In genomic region chr4:183430317-183430986, GRCh38 we compare ENCODE assay signal across 10 cellular contexts. TPM values are rescaled to one million over a fixed set of nuclear protein-coding genes. Genes with fewer than 3 reads are reported as not detected.
DNase-seq lines count a peak whose midpoint lies in the region; ATAC-seq, FAIRE-seq and TF ChIP-seq lines count a peak whose summit lies in the region.
"Had no signal": no experiment of that assay in that cellular context is flagged by ENCODE, and none has a peak within 500 bp of the region (broad histone marks: within the 10 kb centered on the region; RNA-seq: fewer than 3 reads in every experiment).

No MANE protein-coding gene starts in this region.

- H3K36me3 ChIP-seq in K562 (ENCODE audit: control insufficient read depth, insufficient read depth, low read length) (no peaks in the 10 kb centered on the region), left lung (no peaks in the 10 kb centered on the region)

- H3K27me3 ChIP-seq in K562 (ENCODE audit: control insufficient read depth in 2 of 2, insufficient read depth in 2 of 2, low read length in 2 of 2) (no peaks in the 10 kb centered on the region), left lung (no peaks in the 10 kb centered on the region)
- H3K27me3 ChIP-seq: testis had no signal

- H3K4me3 ChIP-seq in K562 (no peak overlapping the region), left lung (no peak overlapping the region)
- H3K4me3 ChIP-seq: testis had no signal

- H3K4me1 ChIP-seq in K562 (replicated peaks in 1 of 2; ENCODE audit: control insufficient read depth in 2 of 2, insufficient read depth in 2 of 2, low read length in 2 of 2) = no peaks in the 10 kb centered on the region; a peak in 2 of 5 replicates
- H3K4me1 ChIP-seq in left lung = peaks cover 0 to 7% of the 10 kb centered on the region in 2 donors
- H3K4me1 ChIP-seq: testis had no signal

- no peak overlapping the region for H3K9ac ChIP-seq in K562 (ENCODE audit: insufficient read depth in 1 of 2, low read depth in 2 of 2, low read length in 2 of 2)

- no TSS peak for BruUV-seq in K562 (replicated peaks; lab: Mats Ljungman, UMichigan)

- H2AFZ ChIP-seq in K562 (ENCODE audit: low read depth, low read length) = no peak overlapping the region

- ATAC-seq in K562 = peak; percentile 59
- ATAC-seq in left lung = peak; percentile 81
- ATAC-seq in GM19452 (IDR thresholded peaks at IDR 0.05; ENCODE audit: unreplicated experiment) = no peak
- no peak for ATAC-seq in GM18520 (IDR thresholded peaks at IDR 0.05; ENCODE audit: unreplicated experiment)

- CTCF ChIA-PET in K562 (lab: Yijun Ruan, JAX; ENCODE audit: low intra/inter-chr PET ratio) = no interaction called here

- H3K9me1 ChIP-seq in K562 (ENCODE audit: control insufficient read depth, insufficient read depth, low read length) = no peaks in the 10 kb centered on the region

- FAIRE-seq in K562 (lab: Jason Lieb, UNC) = no peak

- DNase-seq in stimulated activated CD4-positive, alpha-beta T cell treated with anti-CD3 and anti-CD28 coated beads, Interleukin-4, amount 100 ng/mL, for 24 hours = peak; percentile 15
- DNase-seq in stimulated activated CD4-positive, alpha-beta T cell treated with anti-CD3 and anti-CD28 coated beads, Interleukin-12 subunit alpha, Interleukin-12 subunit beta, amount 100 ng/mL, for 4 hours = no peak
- DNase-seq in K562 (ENCODE audit: extremely low read depth in 1 of 4, low spot score in 3 of 4) (no peak), left lung (no peak), KBM-7 (no peak), GDM1 (lab: John Stamatoyannopoulos, UW) (no peak)
- DNase-seq: NCI-H146, testis had no signal

- no peak for TF ChIP-seq CTCF in K562 (IDR thresholded peaks at IDR 0.05 in 2 of 3, conservative IDR thresholded peaks at IDR 0.05 in 1 of 3; ENCODE audit: insufficient read depth in 2 of 3, low read depth in 1 of 3, low read length in 3 of 3)
- TF ChIP-seq CTCF in left lung (IDR thresholded peaks at IDR 0.05) = no peak

- intact Hi-C loops in K562 (cut with micrococcal nuclease) (no loop called here), left lung (cut with DNase I) (no loop called here)

- no peaks in the 10 kb centered on the region for H4K20me1 ChIP-seq in K562 (replicated peaks; ENCODE audit: control insufficient read depth, insufficient read depth, low read length)

- no peak for TF ChIP-seq RAD21 in K562 (CRISPR knock-in tag; conservative IDR thresholded peaks at IDR 0.05 in 1 of 2, IDR thresholded peaks at IDR 0.05 in 1 of 2)

- POLR2A ChIA-PET in K562 (lab: Yijun Ruan, JAX) = interaction anchor here (0.6 to 1.0 kb wide), 4 partner anchors 11 to 137 kb away, joined by 3 to 4 read pairs (median 4); no protein-coding TSS in a partner anchor

- TF ChIP-seq POLR2A in K562 (conservative IDR thresholded peaks at IDR 0.05) = no peak

- in situ Hi-C loops in K562 (cut with MboI) (no loop called here), KBM-7 (cut with MboI; ENCODE audit: low pct_unique_long_range_greater_than_20kb, low sequenced_read_pairs) (no loop called here)

- no peak for TF ChIP-seq EP300 in K562 (IDR thresholded peaks at IDR 0.05; ENCODE audit: low read length)

- no peak overlapping the region for H3K4me2 ChIP-seq in K562 (ENCODE audit: insufficient read depth, low read length)

- no peak overlapping the region for H3K27ac ChIP-seq in K562 (ENCODE audit: extremely low read depth, low read depth, low read length)
- H3K27ac ChIP-seq in left lung = peak overlapping the region in 1 of 2 donors; percentile 60
- H3K27ac ChIP-seq: testis had no signal

- no peaks in the 10 kb centered on the region for H3K79me2 ChIP-seq in K562 (ENCODE audit: control insufficient read depth, insufficient read depth, low read length)

- 30% methylated on average over 12 of the region's 12 CpGs for WGBS in K562 (ENCODE audit: insufficient coverage, low coverage, missing lambda C conversion rate)

- H3K9me3 ChIP-seq in K562 (replicated peaks; ENCODE audit: control insufficient read depth, insufficient read depth, low read depth, low read length) (no peaks in the 10 kb centered on the region; the same call in 1 of the 2 replicates), left lung (no peaks in the 10 kb centered on the region)
- H3K9me3 ChIP-seq: testis had no signal

TF ChIP-seq in K562, 482 proteins besides CTCF, POLR2A, EP300 and RAD21 (continues in another document):
- TF ChIP-seq ZNF830 (CRISPR knock-in tag; IDR thresholded peaks at IDR 0.05) (no peak), SIN3A (IDR thresholded peaks at IDR 0.05; ENCODE audit: borderline replicate concordance in 2 of 2, control insufficient read depth in 1 of 2, low read depth in 2 of 2, low read length in 2 of 2) (no peak), SNAPC5 (CRISPR knock-in tag; IDR thresholded peaks at IDR 0.05) (no peak), ZNF121 (CRISPR knock-in tag; conservative IDR thresholded peaks at IDR 0.05) (0 out of 2 replicates have a peak, but pooled peaks have one; percentile 6), BCOR (IDR thresholded peaks at IDR 0.05) (peak; percentile 89), ZBED1 (IDR thresholded peaks at IDR 0.05) (no peak), THRA (IDR thresholded peaks at IDR 0.05) (no peak), RBM25 (IDR thresholded peaks at IDR 0.05; ENCODE audit: low read depth, low read length, severe bottlenecking) (peak; percentile 73), CC2D1A (IDR thresholded peaks at IDR 0.05) (no peak), ZNF133 (CRISPR knock-in tag; IDR thresholded peaks at IDR 0.05) (no peak), CBFB (CRISPR knock-in tag; IDR thresholded peaks at IDR 0.05) (no peak), REST (CRISPR knock-in tag; IDR thresholded peaks at IDR 0.05; ENCODE audit: low read depth) (no peak), BMI1 (IDR thresholded peaks at IDR 0.05; ENCODE audit: low read length) (no peak), HNRNPLL (IDR thresholded peaks at IDR 0.05; ENCODE audit: low read depth, low read length, poor library complexity, severe bottlenecking) (no peak), ZNF586 (CRISPR knock-in tag; conservative IDR thresholded peaks at IDR 0.05) (no peak), MCM3 (IDR thresholded peaks at IDR 0.05) (no peak), ZNF311 (CRISPR knock-in tag; IDR thresholded peaks at IDR 0.05) (no peak), ILF3 (IDR thresholded peaks at IDR 0.05; ENCODE audit: borderline replicate concordance) (no peak), HIVEP1 (CRISPR knock-in tag; IDR thresholded peaks at IDR 0.05) (no peak)

RNA-seq across cellular contexts. Expression of gene CDKN2AIP, which starts 14.0 kb away (rescaled TPM):
- 14.8 and 35.4 TPM in 2 replicates for total RNA-seq in K562 (2011; cell fraction: chromatin; rRNA removed; ENCODE audit: low replicate concordance)
- 14.2 and 14.5 TPM in 2 replicates for total RNA-seq in K562 (2011; cell fraction: nucleolus; rRNA removed)
- 15.3 and 16.4 TPM in 2 replicates for total RNA-seq in K562 (2011; cell fraction: nucleoplasm; rRNA removed)
- total RNA-seq in K562 (2014; rRNA removed) (18.0 and 21.5 TPM in 2 replicates), K562 (2014; rRNA removed; fragmentation: Illumina TruSeq; extraction: Trizol) (21.2 and 21.7 TPM in 2 replicates), K562 (2015; rRNA removed; fragmentation: Illumina TruSeq; extraction: Trizol) (19.5 and 19.8 TPM in 2 replicates), K562 (2021) (20.3 and 20.9 TPM in 2 replicates), left lung (10 to 100 TPM; 10.1 to 14.4 TPM)
- polyA plus RNA-seq in K562 (2011; rRNA removed) (21.4 and 22.0 TPM in 2 replicates), K562 (2014; fragmentation: Illumina TruSeq; extraction: Trizol) (17.7 and 18.8 TPM in 2 replicates), K562 (2014; fragmentation: Nextera tagmentation; extraction: Ambion mirVana) (1 to 10 TPM; 5.9 to 7.7 TPM), K562 (2014; rRNA removed) (19.7 and 20.3 TPM in 2 replicates)
- 8.4 and 8.8 TPM in 2 replicates for polyA plus RNA-seq in K562 (2011; cell fraction: cytosol; rRNA removed)
- 10.5 and 19.4 TPM in 2 replicates for polyA plus RNA-seq in K562 (2011; cell fraction: nucleus; rRNA removed)
- 14.6 and 18.2 TPM in 2 replicates for polyA plus RNA-seq in K562 (2012)
- 23.9 and 24.1 TPM in 2 replicates for polyA minus RNA-seq in K562 (2011; rRNA and poly(A)+ RNA removed)
- polyA minus RNA-seq in K562 (2011; cell fraction: cytosol; rRNA and poly(A)+ RNA removed) = 8.8 and 9.3 TPM in 2 replicates
- polyA minus RNA-seq in K562 (2011; cell fraction: nucleus; rRNA and poly(A)+ RNA removed) = 26.8 and 64.6 TPM in 2 replicates

Comparison
In these comparisons a context has a peak if more than half of its experiments do, and no peak if none do; other contexts are left out.
1. ATAC-seq: peak in K562 (single experiment) and left lung (single experiment); none in GM19452 (single experiment) and GM18520 (single experiment).